Comparison of ENCODE assay signal across 1 cellular context in the genomic region with DNA sequence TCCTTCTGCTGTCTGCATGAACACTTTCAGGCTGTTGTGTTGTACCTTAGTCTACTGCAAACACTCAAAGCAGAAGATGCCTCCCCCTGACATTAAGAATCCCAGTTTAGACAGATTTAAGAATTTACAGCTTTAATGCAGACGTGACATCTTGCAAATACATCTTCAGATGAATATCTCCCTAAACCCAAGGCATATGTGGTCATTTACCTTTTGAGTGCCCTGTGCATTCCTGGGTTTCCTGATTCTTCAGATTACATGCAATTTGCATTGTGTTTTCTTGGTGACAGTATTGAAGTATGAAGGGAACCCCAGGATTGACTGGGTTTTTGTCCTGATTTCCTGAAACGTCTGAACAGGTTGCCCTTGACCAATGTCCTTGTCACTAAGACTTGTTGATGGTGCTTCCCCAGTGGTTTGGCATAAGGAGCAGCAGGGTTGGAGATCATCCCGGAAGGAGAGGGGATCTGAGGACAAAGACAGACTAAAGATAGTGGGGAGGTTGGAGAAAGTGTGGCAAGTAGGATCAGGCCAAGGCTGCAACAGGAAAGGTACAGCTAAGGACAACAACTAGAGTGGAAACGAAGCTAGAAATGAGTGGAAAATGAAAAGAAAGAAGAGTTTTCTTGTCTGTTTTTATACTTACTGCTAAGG.
TF ChIP-seq lines count a peak whose summit lies in the region.

No MANE protein-coding gene starts in this region.

TF ChIP-seq in GM23338, 12 proteins besides CTCF, POLR2A, EP300 and RAD21:
- TF ChIP-seq, protein P1, sequence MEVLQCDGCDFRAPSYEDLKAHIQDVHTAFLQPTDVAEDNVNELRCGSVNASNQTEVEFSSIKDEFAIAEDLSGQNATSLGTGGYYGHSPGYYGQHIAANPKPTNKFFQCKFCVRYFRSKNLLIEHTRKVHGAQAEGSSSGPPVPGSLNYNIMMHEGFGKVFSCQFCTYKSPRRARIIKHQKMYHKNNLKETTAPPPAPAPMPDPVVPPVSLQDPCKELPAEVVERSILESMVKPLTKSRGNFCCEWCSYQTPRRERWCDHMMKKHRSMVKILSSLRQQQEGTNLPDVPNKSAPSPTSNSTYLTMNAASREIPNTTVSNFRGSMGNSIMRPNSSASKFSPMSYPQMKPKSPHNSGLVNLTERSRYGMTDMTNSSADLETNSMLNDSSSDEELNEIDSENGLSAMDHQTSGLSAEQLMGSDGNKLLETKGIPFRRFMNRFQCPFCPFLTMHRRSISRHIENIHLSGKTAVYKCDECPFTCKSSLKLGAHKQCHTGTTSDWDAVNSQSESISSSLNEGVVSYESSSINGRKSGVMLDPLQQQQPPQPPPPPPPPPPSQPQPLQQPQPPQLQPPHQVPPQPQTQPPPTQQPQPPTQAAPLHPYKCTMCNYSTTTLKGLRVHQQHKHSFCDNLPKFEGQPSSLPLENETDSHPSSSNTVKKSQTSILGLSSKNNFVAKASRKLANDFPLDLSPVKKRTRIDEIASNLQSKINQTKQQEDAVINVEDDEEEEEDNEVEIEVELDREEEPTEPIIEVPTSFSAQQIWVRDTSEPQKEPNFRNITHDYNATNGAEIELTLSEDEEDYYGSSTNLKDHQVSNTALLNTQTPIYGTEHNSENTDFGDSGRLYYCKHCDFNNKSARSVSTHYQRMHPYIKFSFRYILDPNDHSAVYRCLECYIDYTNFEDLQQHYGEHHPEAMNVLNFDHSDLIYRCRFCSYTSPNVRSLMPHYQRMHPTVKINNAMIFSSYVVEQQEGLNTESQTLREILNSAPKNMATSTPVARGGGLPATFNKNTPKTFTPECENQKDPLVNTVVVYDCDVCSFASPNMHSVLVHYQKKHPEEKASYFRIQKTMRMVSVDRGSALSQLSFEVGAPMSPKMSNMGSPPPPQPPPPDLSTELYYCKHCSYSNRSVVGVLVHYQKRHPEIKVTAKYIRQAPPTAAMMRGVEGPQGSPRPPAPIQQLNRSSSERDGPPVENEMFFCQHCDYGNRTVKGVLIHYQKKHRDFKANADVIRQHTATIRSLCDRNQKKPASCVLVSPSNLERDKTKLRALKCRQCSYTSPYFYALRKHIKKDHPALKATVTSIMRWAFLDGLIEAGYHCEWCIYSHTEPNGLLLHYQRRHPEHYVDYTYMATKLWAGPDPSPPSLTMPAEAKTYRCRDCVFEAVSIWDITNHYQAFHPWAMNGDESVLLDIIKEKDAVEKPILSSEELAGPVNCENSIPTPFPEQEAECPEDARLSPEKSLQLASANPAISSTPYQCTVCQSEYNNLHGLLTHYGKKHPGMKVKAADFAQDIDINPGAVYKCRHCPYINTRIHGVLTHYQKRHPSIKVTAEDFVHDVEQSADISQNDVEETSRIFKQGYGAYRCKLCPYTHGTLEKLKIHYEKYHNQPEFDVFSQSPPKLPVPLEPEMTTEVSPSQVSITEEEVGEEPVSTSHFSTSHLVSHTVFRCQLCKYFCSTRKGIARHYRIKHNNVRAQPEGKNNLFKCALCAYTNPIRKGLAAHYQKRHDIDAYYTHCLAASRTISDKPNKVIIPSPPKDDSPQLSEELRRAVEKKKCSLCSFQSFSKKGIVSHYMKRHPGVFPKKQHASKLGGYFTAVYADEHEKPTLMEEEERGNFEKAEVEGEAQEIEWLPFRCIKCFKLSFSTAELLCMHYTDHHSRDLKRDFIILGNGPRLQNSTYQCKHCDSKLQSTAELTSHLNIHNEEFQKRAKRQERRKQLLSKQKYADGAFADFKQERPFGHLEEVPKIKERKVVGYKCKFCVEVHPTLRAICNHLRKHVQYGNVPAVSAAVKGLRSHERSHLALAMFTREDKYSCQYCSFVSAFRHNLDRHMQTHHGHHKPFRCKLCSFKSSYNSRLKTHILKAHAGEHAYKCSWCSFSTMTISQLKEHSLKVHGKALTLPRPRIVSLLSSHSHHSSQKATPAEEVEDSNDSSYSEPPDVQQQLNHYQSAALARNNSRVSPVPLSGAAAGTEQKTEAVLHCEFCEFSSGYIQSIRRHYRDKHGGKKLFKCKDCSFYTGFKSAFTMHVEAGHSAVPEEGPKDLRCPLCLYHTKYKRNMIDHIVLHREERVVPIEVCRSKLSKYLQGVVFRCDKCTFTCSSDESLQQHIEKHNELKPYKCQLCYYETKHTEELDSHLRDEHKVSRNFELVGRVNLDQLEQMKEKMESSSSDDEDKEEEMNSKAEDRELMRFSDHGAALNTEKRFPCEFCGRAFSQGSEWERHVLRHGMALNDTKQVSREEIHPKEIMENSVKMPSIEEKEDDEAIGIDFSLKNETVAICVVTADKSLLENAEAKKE (CRISPR knock-in tag; IDR thresholded peaks at IDR 0.05) = no peak
- TF ChIP-seq NANOG (IDR thresholded peaks at IDR 0.05; ENCODE audit: borderline replicate concordance) (no peak), ZNF114 (CRISPR knock-in tag; IDR thresholded peaks at IDR 0.05) (no peak), POLR2AphosphoS5 (IDR thresholded peaks at IDR 0.05; ENCODE audit: low read depth) (no peak), EZH2 (IDR thresholded peaks at IDR 0.05; ENCODE audit: low read depth, unreplicated experiment) (no peak), JUNB (IDR thresholded peaks at IDR 0.05; ENCODE audit: unreplicated experiment) (no peak), EZH2phosphoT487 (IDR thresholded peaks at IDR 0.05; ENCODE audit: unreplicated experiment) (no peak), ZNF331 (CRISPR knock-in tag; IDR thresholded peaks at IDR 0.05; ENCODE audit: low read depth) (no peak), CREB1 (CRISPR knock-in tag; IDR thresholded peaks at IDR 0.05; ENCODE audit: low read depth) (no peak), STAT1 (IDR thresholded peaks at IDR 0.05; ENCODE audit: unreplicated experiment) (no peak)
- TF ChIP-seq, protein P2, sequence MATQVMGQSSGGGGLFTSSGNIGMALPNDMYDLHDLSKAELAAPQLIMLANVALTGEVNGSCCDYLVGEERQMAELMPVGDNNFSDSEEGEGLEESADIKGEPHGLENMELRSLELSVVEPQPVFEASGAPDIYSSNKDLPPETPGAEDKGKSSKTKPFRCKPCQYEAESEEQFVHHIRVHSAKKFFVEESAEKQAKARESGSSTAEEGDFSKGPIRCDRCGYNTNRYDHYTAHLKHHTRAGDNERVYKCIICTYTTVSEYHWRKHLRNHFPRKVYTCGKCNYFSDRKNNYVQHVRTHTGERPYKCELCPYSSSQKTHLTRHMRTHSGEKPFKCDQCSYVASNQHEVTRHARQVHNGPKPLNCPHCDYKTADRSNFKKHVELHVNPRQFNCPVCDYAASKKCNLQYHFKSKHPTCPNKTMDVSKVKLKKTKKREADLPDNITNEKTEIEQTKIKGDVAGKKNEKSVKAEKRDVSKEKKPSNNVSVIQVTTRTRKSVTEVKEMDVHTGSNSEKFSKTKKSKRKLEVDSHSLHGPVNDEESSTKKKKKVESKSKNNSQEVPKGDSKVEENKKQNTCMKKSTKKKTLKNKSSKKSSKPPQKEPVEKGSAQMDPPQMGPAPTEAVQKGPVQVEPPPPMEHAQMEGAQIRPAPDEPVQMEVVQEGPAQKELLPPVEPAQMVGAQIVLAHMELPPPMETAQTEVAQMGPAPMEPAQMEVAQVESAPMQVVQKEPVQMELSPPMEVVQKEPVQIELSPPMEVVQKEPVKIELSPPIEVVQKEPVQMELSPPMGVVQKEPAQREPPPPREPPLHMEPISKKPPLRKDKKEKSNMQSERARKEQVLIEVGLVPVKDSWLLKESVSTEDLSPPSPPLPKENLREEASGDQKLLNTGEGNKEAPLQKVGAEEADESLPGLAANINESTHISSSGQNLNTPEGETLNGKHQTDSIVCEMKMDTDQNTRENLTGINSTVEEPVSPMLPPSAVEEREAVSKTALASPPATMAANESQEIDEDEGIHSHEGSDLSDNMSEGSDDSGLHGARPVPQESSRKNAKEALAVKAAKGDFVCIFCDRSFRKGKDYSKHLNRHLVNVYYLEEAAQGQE (IDR thresholded peaks at IDR 0.05; ENCODE audit: unreplicated experiment) = no peak
- TF ChIP-seq, protein P3, sequence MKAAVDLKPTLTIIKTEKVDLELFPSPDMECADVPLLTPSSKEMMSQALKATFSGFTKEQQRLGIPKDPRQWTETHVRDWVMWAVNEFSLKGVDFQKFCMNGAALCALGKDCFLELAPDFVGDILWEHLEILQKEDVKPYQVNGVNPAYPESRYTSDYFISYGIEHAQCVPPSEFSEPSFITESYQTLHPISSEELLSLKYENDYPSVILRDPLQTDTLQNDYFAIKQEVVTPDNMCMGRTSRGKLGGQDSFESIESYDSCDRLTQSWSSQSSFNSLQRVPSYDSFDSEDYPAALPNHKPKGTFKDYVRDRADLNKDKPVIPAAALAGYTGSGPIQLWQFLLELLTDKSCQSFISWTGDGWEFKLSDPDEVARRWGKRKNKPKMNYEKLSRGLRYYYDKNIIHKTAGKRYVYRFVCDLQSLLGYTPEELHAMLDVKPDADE (IDR thresholded peaks at IDR 0.05) = no peak
TF ChIP-seq in GM23338: peak in this region for 0.
